In the genomic region with DNA sequence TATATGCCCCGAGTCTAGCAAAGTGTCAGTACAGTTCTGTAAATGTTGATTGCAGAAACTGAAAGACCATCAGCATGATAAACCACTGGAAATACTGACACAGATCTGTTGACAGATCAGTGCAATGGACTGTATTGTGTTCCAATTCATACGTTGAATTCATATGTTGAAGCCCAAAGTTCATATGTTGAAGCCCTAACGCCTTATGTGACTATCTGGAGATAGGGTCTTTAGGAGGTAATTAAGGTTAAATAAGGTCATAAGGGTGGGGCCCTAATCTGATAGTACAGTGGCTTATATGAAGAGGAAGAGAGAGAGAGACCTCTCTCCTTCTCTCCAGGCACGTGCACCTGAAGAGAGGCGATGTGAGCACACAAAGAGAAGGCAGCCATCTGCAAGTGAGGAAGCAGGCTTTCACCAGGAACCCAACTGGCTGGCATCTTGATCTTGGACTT, we compare ENCODE assay signal across 11 cellular contexts.
DNase-seq lines count a peak whose midpoint lies in the region; ATAC-seq lines count a peak whose summit lies in the region.
"Had no signal": no experiment of that assay in that cellular context is flagged by ENCODE, and none has a peak within 500 bp of the region (broad histone marks: within the 10 kb centered on the region; RNA-seq: fewer than 3 reads in every experiment).

No MANE protein-coding gene starts in this region.

- no peaks in the 10 kb centered on the region for H3K36me3 ChIP-seq in MG63
- H3K36me3 ChIP-seq: ascending aorta had no signal

- CTCF ChIA-PET in activated CD8-positive, alpha-beta T cell treated with anti-CD3 and anti-CD28 coated beads, Interleukin-2, amount 10 ng/mL, durations not matched to agents 7 days and 5 days (lab: Charles Lee), result no interaction called here

- no peaks in the 10 kb centered on the region for H3K27me3 Mint-ChIP-seq in activated CD8-positive, alpha-beta T cell treated with anti-CD3 and anti-CD28 coated beads, Interleukin-2, amount 10 ng/mL, durations not matched to agents 7 days and 5 days (ENCODE audit: low read depth)

- ATAC-seq in GM18520 (IDR thresholded peaks at IDR 0.05; ENCODE audit: unreplicated experiment) (peak; percentile 45), GM19455 (IDR thresholded peaks at IDR 0.05; ENCODE audit: unreplicated experiment) (peak; percentile 67), HG03025 (IDR thresholded peaks at IDR 0.05; ENCODE audit: low FRiP score, unreplicated experiment) (peak; percentile 61)
- peak; percentile 42 for ATAC-seq in activated CD8-positive, alpha-beta T cell treated with anti-CD3 and anti-CD28 coated beads, Interleukin-2, amount 10 ng/mL, durations not matched to agents 7 days and 5 days

- DNase-seq in activated CD8-positive, alpha-beta T cell treated with anti-CD3 and anti-CD28 coated beads, Interleukin-2, amount 10 ng/mL, durations not matched to agents 7 days and 5 days, result no peak
- DNase-seq in MG63, result no peak
- DNase-seq in SKM-1 treated with dmso at 0.1 percent for 144 hours (lab: John Stamatoyannopoulos, UW; ENCODE audit: unreplicated experiment), result no peak
- no peak for DNase-seq in stimulated activated CD8-positive, alpha-beta memory T cell treated with anti-CD3 and anti-CD28 coated beads, Interleukin-4, amount 100 ng/mL, for 48 hours
- no peak for DNase-seq in NCI-H1436 (lab: John Stamatoyannopoulos, UW)
- DNase-seq: DMS53, NCI-H1092 had no signal

- POLR2A ChIA-PET in activated CD8-positive, alpha-beta T cell treated with anti-CD3 and anti-CD28 coated beads, Interleukin-2, amount 10 ng/mL, durations not matched to agents 7 days and 5 days (lab: Charles Lee), result no interaction called here

- peaks cover under 1% of the 10 kb centered on the region for H3K9me3 Mint-ChIP-seq in activated CD8-positive, alpha-beta T cell treated with anti-CD3 and anti-CD28 coated beads, Interleukin-2, amount 10 ng/mL, durations not matched to agents 7 days and 5 days (ENCODE audit: insufficient read depth)

- peaks cover 8% of the 10 kb centered on the region for H3K36me3 Mint-ChIP-seq in activated CD8-positive, alpha-beta T cell treated with anti-CD3 and anti-CD28 coated beads, Interleukin-2, amount 10 ng/mL, durations not matched to agents 7 days and 5 days (ENCODE audit: low read depth)

- H3K4me3 ChIP-seq in MG63, result no peak overlapping the region
- H3K4me3 ChIP-seq: ascending aorta had no signal

- no peaks in the 10 kb centered on the region for H3K27me3 ChIP-seq in MG63
- H3K27me3 ChIP-seq: ascending aorta had no signal

- H3K4me1 Mint-ChIP-seq in activated CD8-positive, alpha-beta T cell treated with anti-CD3 and anti-CD28 coated beads, Interleukin-2, amount 10 ng/mL, durations not matched to agents 7 days and 5 days (ENCODE audit: low read depth), result peaks cover 59% of the 10 kb centered on the region

- H3K4me3 Mint-ChIP-seq in activated CD8-positive, alpha-beta T cell treated with anti-CD3 and anti-CD28 coated beads, Interleukin-2, amount 10 ng/mL, durations not matched to agents 7 days and 5 days, result peak overlapping the region; percentile 17

- no peaks in the 10 kb centered on the region for H3K9me3 ChIP-seq in MG63
- H3K9me3 ChIP-seq: ascending aorta had no signal

- peak overlapping the region; percentile 71 for H3K27ac Mint-ChIP-seq in activated CD8-positive, alpha-beta T cell treated with anti-CD3 and anti-CD28 coated beads, Interleukin-2, amount 10 ng/mL, durations not matched to agents 7 days and 5 days
